1 cellular context compared by ENCODE assay signal in genomic region chr12:15726029-15726756, GRCh38.
TF ChIP-seq lines count a peak whose summit lies in the region.

No MANE protein-coding gene starts in this region.

TF ChIP-seq in HEK293, 187 proteins besides CTCF, POLR2A, EP300 and RAD21 (continued from another document):
- TF ChIP-seq ZNF18 (tag by site-specific recombination; IDR thresholded peaks at IDR 0.05) (no peak), KLF9 (tag by site-specific recombination; IDR thresholded peaks at IDR 0.05; ENCODE audit: low read depth) (no peak), YY2 (tag by site-specific recombination; IDR thresholded peaks at IDR 0.05) (no peak), HOXD13 (CRISPR knock-in tag; IDR thresholded peaks at IDR 0.05; ENCODE audit: borderline replicate concordance) (no peak), ZNF214 (tag by site-specific recombination; IDR thresholded peaks at IDR 0.05; ENCODE audit: borderline replicate concordance) (no peak), KLF1 (tag by site-specific recombination; IDR thresholded peaks at IDR 0.05) (no peak), ZNF362 (tag by site-specific recombination; IDR thresholded peaks at IDR 0.05) (no peak), ZNF560 (tag by site-specific recombination; IDR thresholded peaks at IDR 0.05; ENCODE audit: borderline replicate concordance) (no peak)
